1 cellular context compared by ENCODE assay signal in genomic region chr3:149971403-149972075, GRCh38.
A peak's percentile ranks its signal among the peaks of the same experiment; 100 is the strongest.
TF ChIP-seq lines count a peak whose summit lies in the region.

No MANE protein-coding gene starts in this region.

TF ChIP-seq in HepG2, 621 proteins besides CTCF, POLR2A, EP300 and RAD21 (continued from another document and continues in another):
- no peak for TF ChIP-seq XRCC5 (optimal IDR thresholded peaks at IDR 0.05; ENCODE audit: low read length)
- TF ChIP-seq ATF7 (IDR thresholded peaks at IDR 0.05) = no peak
- 0 out of 2 replicates have a peak, but pooled peaks have one; percentile 4 for TF ChIP-seq ATF7 (CRISPR knock-in tag; IDR thresholded peaks at IDR 0.05)
- TF ChIP-seq ZNF124 (CRISPR knock-in tag; IDR thresholded peaks at IDR 0.05) = no peak
- TF ChIP-seq TP53 (CRISPR knock-in tag; conservative IDR thresholded peaks at IDR 0.05) = no peak
- TF ChIP-seq ZNF326 (CRISPR knock-in tag; IDR thresholded peaks at IDR 0.05; ENCODE audit: borderline replicate concordance) = no peak
- no peak for TF ChIP-seq FIP1L1 (IDR thresholded peaks at IDR 0.05; ENCODE audit: borderline replicate concordance, insufficient read depth, low read depth, low read length)
- no peak for TF ChIP-seq ATF7-NPFF (CRISPR knock-in tag; IDR thresholded peaks at IDR 0.05; ENCODE audit: low read depth)
- no peak for TF ChIP-seq KDM6A (CRISPR knock-in tag; IDR thresholded peaks at IDR 0.05; ENCODE audit: low read depth)
- TF ChIP-seq, protein P1, sequence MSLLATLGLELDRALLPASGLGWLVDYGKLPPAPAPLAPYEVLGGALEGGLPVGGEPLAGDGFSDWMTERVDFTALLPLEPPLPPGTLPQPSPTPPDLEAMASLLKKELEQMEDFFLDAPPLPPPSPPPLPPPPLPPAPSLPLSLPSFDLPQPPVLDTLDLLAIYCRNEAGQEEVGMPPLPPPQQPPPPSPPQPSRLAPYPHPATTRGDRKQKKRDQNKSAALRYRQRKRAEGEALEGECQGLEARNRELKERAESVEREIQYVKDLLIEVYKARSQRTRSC (CRISPR knock-in tag; IDR thresholded peaks at IDR 0.05; ENCODE audit: low read depth) = no peak
- TF ChIP-seq, protein P2, sequence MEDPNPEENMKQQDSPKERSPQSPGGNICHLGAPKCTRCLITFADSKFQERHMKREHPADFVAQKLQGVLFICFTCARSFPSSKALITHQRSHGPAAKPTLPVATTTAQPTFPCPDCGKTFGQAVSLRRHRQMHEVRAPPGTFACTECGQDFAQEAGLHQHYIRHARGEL (CRISPR knock-in tag; IDR thresholded peaks at IDR 0.05) = no peak
- TF ChIP-seq CENPBD1 (CRISPR knock-in tag; IDR thresholded peaks at IDR 0.05; ENCODE audit: borderline replicate concordance, low read depth) = no peak
- peak; percentile 5; the same call in 1 of the 2 replicates for TF ChIP-seq ZNF766 (CRISPR knock-in tag; IDR thresholded peaks at IDR 0.05; ENCODE audit: borderline replicate concordance)
- TF ChIP-seq ARNT2 (CRISPR knock-in tag; IDR thresholded peaks at IDR 0.05; ENCODE audit: low read depth) = no peak
- TF ChIP-seq SETDB1 (CRISPR knock-in tag; IDR thresholded peaks at IDR 0.05; ENCODE audit: borderline replicate concordance) = no peak
- TF ChIP-seq BCL6 (CRISPR knock-in tag; IDR thresholded peaks at IDR 0.05) = no peak
- peak; percentile 87 for TF ChIP-seq SIX4 (CRISPR knock-in tag; IDR thresholded peaks at IDR 0.05)
- TF ChIP-seq ZNF276 (CRISPR knock-in tag; IDR thresholded peaks at IDR 0.05; ENCODE audit: low read depth) = no peak
- TF ChIP-seq HNRNPL (IDR thresholded peaks at IDR 0.05; ENCODE audit: low read depth, low read length) = peak; percentile 91
- TF ChIP-seq ZNF607 (CRISPR knock-in tag; IDR thresholded peaks at IDR 0.05; ENCODE audit: borderline replicate concordance) = no peak
- TF ChIP-seq ZKSCAN1 (IDR thresholded peaks at IDR 0.05; ENCODE audit: low read length) = no peak
- TF ChIP-seq CSRNP1 (CRISPR knock-in tag; IDR thresholded peaks at IDR 0.05) = no peak
- no peak for TF ChIP-seq ELF1 (CRISPR knock-in tag; IDR thresholded peaks at IDR 0.05)
- TF ChIP-seq ZNF569 (CRISPR knock-in tag; IDR thresholded peaks at IDR 0.05; ENCODE audit: borderline replicate concordance) = no peak
- no peak for TF ChIP-seq FOXJ3 (CRISPR knock-in tag; IDR thresholded peaks at IDR 0.05; ENCODE audit: borderline replicate concordance)
- no peak for TF ChIP-seq FOXK1 (CRISPR knock-in tag; IDR thresholded peaks at IDR 0.05; ENCODE audit: borderline replicate concordance, low read depth)
- TF ChIP-seq SATB2 (CRISPR knock-in tag; IDR thresholded peaks at IDR 0.05) = no peak
- TF ChIP-seq PLRG1 (conservative IDR thresholded peaks at IDR 0.05) = no peak
- TF ChIP-seq ZC3H4 (CRISPR knock-in tag; IDR thresholded peaks at IDR 0.05; ENCODE audit: borderline replicate concordance) = no peak
- TF ChIP-seq ZNF563 (CRISPR knock-in tag; IDR thresholded peaks at IDR 0.05) = no peak
- no peak for TF ChIP-seq CBX5 (CRISPR knock-in tag; IDR thresholded peaks at IDR 0.05; ENCODE audit: borderline replicate concordance)
- 0 out of 2 replicates have a peak, but pooled peaks have one; percentile 5 for TF ChIP-seq GABPB1 (CRISPR knock-in tag; IDR thresholded peaks at IDR 0.05)
- TF ChIP-seq, protein P3, sequence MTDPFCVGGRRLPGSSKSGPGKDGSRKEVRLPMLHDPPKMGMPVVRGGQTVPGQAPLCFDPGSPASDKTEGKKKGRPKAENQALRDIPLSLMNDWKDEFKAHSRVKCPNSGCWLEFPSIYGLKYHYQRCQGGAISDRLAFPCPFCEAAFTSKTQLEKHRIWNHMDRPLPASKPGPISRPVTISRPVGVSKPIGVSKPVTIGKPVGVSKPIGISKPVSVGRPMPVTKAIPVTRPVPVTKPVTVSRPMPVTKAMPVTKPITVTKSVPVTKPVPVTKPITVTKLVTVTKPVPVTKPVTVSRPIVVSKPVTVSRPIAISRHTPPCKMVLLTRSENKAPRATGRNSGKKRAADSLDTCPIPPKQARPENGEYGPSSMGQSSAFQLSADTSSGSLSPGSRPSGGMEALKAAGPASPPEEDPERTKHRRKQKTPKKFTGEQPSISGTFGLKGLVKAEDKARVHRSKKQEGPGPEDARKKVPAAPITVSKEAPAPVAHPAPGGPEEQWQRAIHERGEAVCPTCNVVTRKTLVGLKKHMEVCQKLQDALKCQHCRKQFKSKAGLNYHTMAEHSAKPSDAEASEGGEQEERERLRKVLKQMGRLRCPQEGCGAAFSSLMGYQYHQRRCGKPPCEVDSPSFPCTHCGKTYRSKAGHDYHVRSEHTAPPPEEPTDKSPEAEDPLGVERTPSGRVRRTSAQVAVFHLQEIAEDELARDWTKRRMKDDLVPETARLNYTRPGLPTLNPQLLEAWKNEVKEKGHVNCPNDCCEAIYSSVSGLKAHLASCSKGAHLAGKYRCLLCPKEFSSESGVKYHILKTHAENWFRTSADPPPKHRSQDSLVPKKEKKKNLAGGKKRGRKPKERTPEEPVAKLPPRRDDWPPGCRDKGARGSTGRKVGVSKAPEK (CRISPR knock-in tag; IDR thresholded peaks at IDR 0.05; ENCODE audit: borderline replicate concordance) = no peak
- TF ChIP-seq ETV6 (CRISPR knock-in tag; conservative IDR thresholded peaks at IDR 0.05) = no peak
- TF ChIP-seq, protein P4, sequence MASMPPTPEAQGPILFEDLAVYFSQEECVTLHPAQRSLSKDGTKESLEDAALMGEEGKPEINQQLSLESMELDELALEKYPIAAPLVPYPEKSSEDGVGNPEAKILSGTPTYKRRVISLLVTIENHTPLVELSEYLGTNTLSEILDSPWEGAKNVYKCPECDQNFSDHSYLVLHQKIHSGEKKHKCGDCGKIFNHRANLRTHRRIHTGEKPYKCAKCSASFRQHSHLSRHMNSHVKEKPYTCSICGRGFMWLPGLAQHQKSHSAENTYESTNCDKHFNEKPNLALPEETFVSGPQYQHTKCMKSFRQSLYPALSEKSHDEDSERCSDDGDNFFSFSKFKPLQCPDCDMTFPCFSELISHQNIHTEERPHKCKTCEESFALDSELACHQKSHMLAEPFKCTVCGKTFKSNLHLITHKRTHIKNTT (CRISPR knock-in tag; IDR thresholded peaks at IDR 0.05) = no peak
- TF ChIP-seq, protein P5, sequence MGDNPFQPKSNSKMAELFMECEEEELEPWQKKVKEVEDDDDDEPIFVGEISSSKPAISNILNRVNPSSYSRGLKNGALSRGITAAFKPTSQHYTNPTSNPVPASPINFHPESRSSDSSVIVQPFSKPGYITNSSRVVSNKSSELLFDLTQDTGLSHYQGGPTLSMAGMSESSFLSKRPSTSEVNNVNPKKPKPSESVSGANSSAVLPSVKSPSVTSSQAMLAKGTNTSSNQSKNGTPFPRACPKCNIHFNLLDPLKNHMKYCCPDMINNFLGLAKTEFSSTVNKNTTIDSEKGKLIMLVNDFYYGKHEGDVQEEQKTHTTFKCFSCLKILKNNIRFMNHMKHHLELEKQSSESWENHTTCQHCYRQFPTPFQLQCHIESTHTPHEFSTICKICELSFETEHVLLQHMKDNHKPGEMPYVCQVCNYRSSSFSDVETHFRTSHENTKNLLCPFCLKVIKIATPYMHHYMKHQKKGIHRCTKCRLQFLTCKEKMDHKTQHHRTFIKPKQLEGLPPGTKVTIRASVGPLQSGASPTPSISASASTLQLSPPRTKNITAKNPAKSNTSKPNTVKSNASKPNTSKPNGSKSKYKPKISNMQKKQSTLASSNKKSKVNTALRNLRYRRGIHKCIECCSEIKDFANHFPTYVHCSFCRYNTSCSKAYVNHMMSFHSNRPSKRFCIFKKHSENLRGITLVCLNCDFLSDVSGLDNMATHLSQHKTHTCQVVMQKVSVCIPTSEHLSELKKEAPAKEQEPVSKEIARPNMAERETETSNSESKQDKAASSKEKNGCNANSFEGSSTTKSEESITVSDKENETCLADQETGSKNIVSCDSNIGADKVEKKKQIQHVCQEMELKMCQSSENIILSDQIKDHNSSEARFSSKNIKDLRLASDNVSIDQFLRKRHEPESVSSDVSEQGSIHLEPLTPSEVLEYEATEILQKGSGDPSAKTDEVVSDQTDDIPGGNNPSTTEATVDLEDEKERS (CRISPR knock-in tag; IDR thresholded peaks at IDR 0.05) = no peak
- TF ChIP-seq SIN3B (IDR thresholded peaks at IDR 0.05; ENCODE audit: low read length) = no peak
- no peak for TF ChIP-seq ZNF337 (CRISPR knock-in tag; IDR thresholded peaks at IDR 0.05; ENCODE audit: borderline replicate concordance, low read depth)
- TF ChIP-seq CBX1 (IDR thresholded peaks at IDR 0.05; ENCODE audit: low read depth) = no peak
- no peak for TF ChIP-seq SALL2 (CRISPR knock-in tag; IDR thresholded peaks at IDR 0.05)
- TF ChIP-seq ZNF333 (CRISPR knock-in tag; IDR thresholded peaks at IDR 0.05; ENCODE audit: borderline replicate concordance) = no peak
- no peak for TF ChIP-seq GPBP1L1 (CRISPR knock-in tag; IDR thresholded peaks at IDR 0.05)
- no peak for TF ChIP-seq ZMYM2 (CRISPR knock-in tag; IDR thresholded peaks at IDR 0.05)
- TF ChIP-seq SPEN (CRISPR knock-in tag; IDR thresholded peaks at IDR 0.05; ENCODE audit: low read depth) = no peak
- TF ChIP-seq YY1 (IDR thresholded peaks at IDR 0.05; ENCODE audit: insufficient read depth, insufficient replicate concordance, low read depth, low read length) = no peak
- peak; percentile 33; the same call in 1 of the 2 replicates for TF ChIP-seq ZNF776 (CRISPR knock-in tag; IDR thresholded peaks at IDR 0.05)
- no peak for TF ChIP-seq ZNF639 (CRISPR knock-in tag; conservative IDR thresholded peaks at IDR 0.05)
- TF ChIP-seq ZNF780A (CRISPR knock-in tag; IDR thresholded peaks at IDR 0.05) = no peak
- TF ChIP-seq ZNF737 (CRISPR knock-in tag; IDR thresholded peaks at IDR 0.05; ENCODE audit: borderline replicate concordance) = no peak
- no peak for TF ChIP-seq SOX5 (CRISPR knock-in tag; IDR thresholded peaks at IDR 0.05; ENCODE audit: borderline replicate concordance)
- TF ChIP-seq SIX1 (CRISPR knock-in tag; IDR thresholded peaks at IDR 0.05; ENCODE audit: borderline replicate concordance) = peak; percentile 93; the same call in 1 of the 2 replicates
- peak; percentile 9; the same call in 1 of the 2 replicates for TF ChIP-seq ZNF724P (CRISPR knock-in tag; IDR thresholded peaks at IDR 0.05; ENCODE audit: borderline replicate concordance)
- TF ChIP-seq NONO (IDR thresholded peaks at IDR 0.05) = no peak
- no peak for TF ChIP-seq NONO (CRISPR knock-in tag; conservative IDR thresholded peaks at IDR 0.05)
- TF ChIP-seq, protein P6, sequence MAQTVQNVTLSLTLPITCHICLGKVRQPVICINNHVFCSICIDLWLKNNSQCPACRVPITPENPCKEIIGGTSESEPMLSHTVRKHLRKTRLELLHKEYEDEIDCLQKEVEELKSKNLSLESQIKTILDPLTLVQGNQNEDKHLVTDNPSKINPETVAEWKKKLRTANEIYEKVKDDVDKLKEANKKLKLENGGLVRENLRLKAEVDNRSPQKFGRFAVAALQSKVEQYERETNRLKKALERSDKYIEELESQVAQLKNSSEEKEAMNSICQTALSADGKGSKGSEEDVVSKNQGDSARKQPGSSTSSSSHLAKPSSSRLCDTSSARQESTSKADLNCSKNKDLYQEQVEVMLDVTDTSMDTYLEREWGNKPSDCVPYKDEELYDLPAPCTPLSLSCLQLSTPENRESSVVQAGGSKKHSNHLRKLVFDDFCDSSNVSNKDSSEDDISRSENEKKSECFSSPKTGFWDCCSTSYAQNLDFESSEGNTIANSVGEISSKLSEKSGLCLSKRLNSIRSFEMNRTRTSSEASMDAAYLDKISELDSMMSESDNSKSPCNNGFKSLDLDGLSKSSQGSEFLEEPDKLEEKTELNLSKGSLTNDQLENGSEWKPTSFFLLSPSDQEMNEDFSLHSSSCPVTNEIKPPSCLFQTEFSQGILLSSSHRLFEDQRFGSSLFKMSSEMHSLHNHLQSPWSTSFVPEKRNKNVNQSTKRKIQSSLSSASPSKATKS (CRISPR knock-in tag; IDR thresholded peaks at IDR 0.05) = no peak
